In genomic region chr11:13238879-13239514, GRCh38 we compare ENCODE assay signal across 8 cellular contexts. TPM values are rescaled to one million over a fixed set of nuclear protein-coding genes. Genes with fewer than 3 reads are reported as not detected.
DNase-seq lines count a peak whose midpoint lies in the region; ATAC-seq and TF ChIP-seq lines count a peak whose summit lies in the region.

No MANE protein-coding gene starts in this region.

- no peaks in the 10 kb centered on the region for H3K9me3 Mint-ChIP-seq in activated T-cell treated with anti-CD3 and anti-CD28 coated beads, Interleukin-2, amount 50 U/mL, for 72 hours

- H3K9me3 ChIP-seq in Peyer's patch (no peaks in the 10 kb centered on the region), gastroesophageal sphincter (peaks cover 0 to 7% (median 0%) of the 10 kb centered on the region in 3 donors)

- H3K27me3 ChIP-seq in Peyer's patch, result no peaks in the 10 kb centered on the region
- peaks cover 7% of the 10 kb centered on the region for H3K27me3 ChIP-seq in gastroesophageal sphincter

- H3K4me1 ChIP-seq in Peyer's patch (no peaks in the 10 kb centered on the region), gastroesophageal sphincter (no peaks in the 10 kb centered on the region)

- WGBS in gastroesophageal sphincter (ENCODE audit: low coverage in 1 of 2), 2 donors, result 55 to 62% methylated on average over 4 of the region's 4 CpGs

- H3K4me3 ChIP-seq in Peyer's patch (no peak overlapping the region), gastroesophageal sphincter (no peak overlapping the region)

- no peaks in the 10 kb centered on the region for H3K4me1 Mint-ChIP-seq in activated T-cell treated with anti-CD3 and anti-CD28 coated beads, Interleukin-2, amount 50 U/mL, for 72 hours (ENCODE audit: low read depth)

- no peak for TF ChIP-seq EP300 in gastroesophageal sphincter (IDR thresholded peaks at IDR 0.05)

- peaks cover 34% of the 10 kb centered on the region for H3K27me3 Mint-ChIP-seq in activated T-cell treated with anti-CD3 and anti-CD28 coated beads, Interleukin-2, amount 50 U/mL, for 72 hours (ENCODE audit: low read depth)

- no peak overlapping the region for H3K4me3 Mint-ChIP-seq in activated T-cell treated with anti-CD3 and anti-CD28 coated beads, Interleukin-2, amount 50 U/mL, for 72 hours

- peak; percentile 16 to 24 for DNase-seq in NCI-H2081 (lab: John Stamatoyannopoulos, UW)
- no peak for DNase-seq in NCI-H2081 treated with DMSO at 0.1 percent for 48 hours (lab: John Stamatoyannopoulos, UW)
- DNase-seq in Peyer's patch, result peak in 2 of 3 donors; percentile 34 to 72
- peak; percentile 50 to 65 for DNase-seq in activated T-cell treated with anti-CD3 and anti-CD28 coated beads, Interleukin-2, amount 50 U/mL, for 72 hours
- peak; percentile 57 for DNase-seq in retina

- peak; percentile 76 for ATAC-seq in HG03175 (IDR thresholded peaks at IDR 0.05; ENCODE audit: unreplicated experiment)
- ATAC-seq in activated T-cell treated with anti-CD3 and anti-CD28 coated beads, Interleukin-2, amount 50 U/mL, for 72 hours (replicated peaks in 1 of 2), result peak; percentile 55 to 63
- peak; percentile 36 for ATAC-seq in gastroesophageal sphincter
- ATAC-seq in HG02610 (IDR thresholded peaks at IDR 0.05; ENCODE audit: unreplicated experiment), result no peak

- no peak for TF ChIP-seq POLR2A in Peyer's patch (IDR thresholded peaks at IDR 0.05)
- TF ChIP-seq POLR2A in gastroesophageal sphincter (IDR thresholded peaks at IDR 0.05), result no peak

- H3K36me3 Mint-ChIP-seq in activated T-cell treated with anti-CD3 and anti-CD28 coated beads, Interleukin-2, amount 50 U/mL, for 72 hours (ENCODE audit: insufficient read depth in 2 of 2), result no peaks in the 10 kb centered on the region

- H3K27ac Mint-ChIP-seq in activated T-cell treated with anti-CD3 and anti-CD28 coated beads, Interleukin-2, amount 50 U/mL, for 72 hours, result no peak overlapping the region

- H3K36me3 ChIP-seq in Peyer's patch, result no peaks in the 10 kb centered on the region
- H3K36me3 ChIP-seq in gastroesophageal sphincter, result no peaks in the 10 kb centered on the region

- TF ChIP-seq CTCF in Peyer's patch (IDR thresholded peaks at IDR 0.05) (peak; percentile 54 to 82 (median 68)), gastroesophageal sphincter (IDR thresholded peaks at IDR 0.05) (peak; percentile 55 to 74 (median 66))

- no peak overlapping the region for H3K27ac ChIP-seq in Peyer's patch
- no peak overlapping the region for H3K27ac ChIP-seq in gastroesophageal sphincter

RNA-seq across cellular contexts. Expression of gene BMAL1, which starts 38.6 kb away (rescaled TPM):
- total RNA-seq in Peyer's patch (10 to 100 TPM; 19.4 to 87.5 (median 39.7) TPM), gastroesophageal sphincter (10 to 100 TPM; 32.2 to 38.4 (median 36.0) TPM)
- 10 to 100 TPM; 29.6 to 43.5 TPM for total RNA-seq in activated T-cell treated with anti-CD3 and anti-CD28 coated beads, Interleukin-2, amount 50 U/mL, for 72 hours
